Comparison of ENCODE assay signal across 33 cellular contexts in genomic region chr6:109105681-109106080, GRCh38.
"Had no signal": no experiment of that assay in that cellular context is flagged by ENCODE, and none has a peak within 500 bp of the region (broad histone marks: within the 10 kb centered on the region; RNA-seq: fewer than 3 reads in every experiment).

No MANE protein-coding gene starts in this region.

- H3K4me3 ChIP-seq: adrenal gland, body of pancreas, colonic mucosa, gastroesophageal sphincter, hepatocyte, left ventricle myocardium inferior, lung, neural progenitor cell, psoas muscle, sigmoid colon, uterus had no signal

- H3K4me3 Mint-ChIP-seq: activated CD4-positive, alpha-beta T cell treated with anti-CD3 and anti-CD28 coated beads for 36 hours; activated naive CD8-positive, alpha-beta T cell treated with anti-CD3 and anti-CD28 coated beads for 36 hours; natural killer cell; neural progenitor cell; stimulated activated effector memory CD8-positive, alpha-beta T cell treated with anti-CD3 and anti-CD28 coated beads, Interleukin-12 subunit alpha, Interleukin-12 subunit beta, amount 100 ng/mL, for 72 hours; stimulated activated naive CD8-positive, alpha-beta T cell treated with anti-CD3 and anti-CD28 coated beads, Interleukin-15, Interleukin-2, amounts not matched to agents 100 ng/mL and 50 ng/mL, for 24 hours; type B pancreatic cell had no signal

- H2AFZ ChIP-seq: hepatocyte, neural progenitor cell, parathyroid adenoma had no signal

- H3K27me3 Mint-ChIP-seq: activated CD4-positive, alpha-beta T cell treated with anti-CD3 and anti-CD28 coated beads for 36 hours; activated naive CD8-positive, alpha-beta T cell treated with anti-CD3 and anti-CD28 coated beads for 36 hours; stimulated activated naive CD8-positive, alpha-beta T cell treated with anti-CD3 and anti-CD28 coated beads, Interleukin-15, Interleukin-2, amounts not matched to agents 100 ng/mL and 50 ng/mL, for 24 hours; type B pancreatic cell had no signal

- ATAC-seq: activated CD4-positive, alpha-beta T cell treated with anti-CD3 and anti-CD28 coated beads for 36 hours; body of pancreas; gastroesophageal sphincter; natural killer cell; psoas muscle; stimulated activated effector memory CD8-positive, alpha-beta T cell treated with anti-CD3 and anti-CD28 coated beads, Interleukin-12 subunit alpha, Interleukin-12 subunit beta, amount 100 ng/mL, for 72 hours had no signal

- H3K27ac Mint-ChIP-seq: activated CD4-positive, alpha-beta T cell treated with anti-CD3 and anti-CD28 coated beads for 36 hours; activated naive CD8-positive, alpha-beta T cell treated with anti-CD3 and anti-CD28 coated beads for 36 hours; natural killer cell; neural progenitor cell; stimulated activated effector memory CD8-positive, alpha-beta T cell treated with anti-CD3 and anti-CD28 coated beads, Interleukin-12 subunit alpha, Interleukin-12 subunit beta, amount 100 ng/mL, for 72 hours; stimulated activated naive CD8-positive, alpha-beta T cell treated with anti-CD3 and anti-CD28 coated beads, Interleukin-15, Interleukin-2, amounts not matched to agents 100 ng/mL and 50 ng/mL, for 24 hours; type B pancreatic cell had no signal

- H3K36me3 Mint-ChIP-seq: natural killer cell; stimulated activated effector memory CD8-positive, alpha-beta T cell treated with anti-CD3 and anti-CD28 coated beads, Interleukin-12 subunit alpha, Interleukin-12 subunit beta, amount 100 ng/mL, for 72 hours had no signal

- H3K36me3 ChIP-seq: adrenal gland, colonic mucosa, neural progenitor cell, sigmoid colon, uterus had no signal

- H3K4me2 ChIP-seq: hepatocyte, neural progenitor cell had no signal

- H3K4me1 ChIP-seq: adrenal gland, body of pancreas, colonic mucosa, gastroesophageal sphincter, left ventricle myocardium inferior, neural progenitor cell, sigmoid colon, uterus had no signal

- H3K27me3 ChIP-seq: adrenal gland, body of pancreas, colonic mucosa, gastroesophageal sphincter, hepatocyte, neural progenitor cell, sigmoid colon, uterus had no signal

- H3K9ac ChIP-seq: neural progenitor cell, parathyroid adenoma had no signal

- H3K9me3 Mint-ChIP-seq: natural killer cell; stimulated activated effector memory CD8-positive, alpha-beta T cell treated with anti-CD3 and anti-CD28 coated beads, Interleukin-12 subunit alpha, Interleukin-12 subunit beta, amount 100 ng/mL, for 72 hours; stimulated activated naive CD8-positive, alpha-beta T cell treated with anti-CD3 and anti-CD28 coated beads, Interleukin-15, Interleukin-2, amounts not matched to agents 100 ng/mL and 50 ng/mL, for 24 hours; type B pancreatic cell had no signal

- H3K4me1 Mint-ChIP-seq: activated naive CD8-positive, alpha-beta T cell treated with anti-CD3 and anti-CD28 coated beads for 36 hours; natural killer cell; neural progenitor cell had no signal

- DNase-seq: activated CD4-positive, alpha-beta T cell treated with anti-CD3 and anti-CD28 coated beads for 36 hours; activated CD4-positive, alpha-beta T cell treated with anti-CD3 and anti-CD28 coated beads, Interleukin-2, amount 50 U/mL, for 4 hours; activated CD4-positive, CD25-positive, alpha-beta regulatory T cell; activated CD8-positive, alpha-beta memory T cell treated with anti-CD3 and anti-CD28 coated beads for 24 hours; activated effector memory CD4-positive, alpha-beta T cell treated with Interleukin-2 at 50 U/mL for 16 hours; activated naive CD4-positive, alpha-beta T cell treated with Interleukin-2 at 50 U/mL for 16 hours; activated naive CD8-positive, alpha-beta T cell treated with anti-CD3 and anti-CD28 coated beads for 36 hours; adrenal gland; aorta; body of pancreas; cerebellar nuclear complex; colonic mucosa; effector memory CD4-positive, alpha-beta T cell; islet precursor cell; left ventricle myocardium inferior; mesendoderm; natural killer cell; occipital lobe; psoas muscle; sigmoid colon; small intestine; stimulated activated CD4-positive, alpha-beta T cell treated with anti-CD3 and anti-CD28 coated beads, Interleukin-4, amount 100 ng/mL, for 24 hours; substantia nigra; T1000; uterus had no signal

- H3K9me3 ChIP-seq: adrenal gland, body of pancreas, colonic mucosa, gastroesophageal sphincter, sigmoid colon, uterus had no signal

- H3K27ac ChIP-seq: adrenal gland, body of pancreas, colonic mucosa, gastroesophageal sphincter, hepatocyte, left ventricle myocardium inferior, neural progenitor cell, parathyroid adenoma, psoas muscle, sigmoid colon, uterus had no signal
